In the genomic region with DNA sequence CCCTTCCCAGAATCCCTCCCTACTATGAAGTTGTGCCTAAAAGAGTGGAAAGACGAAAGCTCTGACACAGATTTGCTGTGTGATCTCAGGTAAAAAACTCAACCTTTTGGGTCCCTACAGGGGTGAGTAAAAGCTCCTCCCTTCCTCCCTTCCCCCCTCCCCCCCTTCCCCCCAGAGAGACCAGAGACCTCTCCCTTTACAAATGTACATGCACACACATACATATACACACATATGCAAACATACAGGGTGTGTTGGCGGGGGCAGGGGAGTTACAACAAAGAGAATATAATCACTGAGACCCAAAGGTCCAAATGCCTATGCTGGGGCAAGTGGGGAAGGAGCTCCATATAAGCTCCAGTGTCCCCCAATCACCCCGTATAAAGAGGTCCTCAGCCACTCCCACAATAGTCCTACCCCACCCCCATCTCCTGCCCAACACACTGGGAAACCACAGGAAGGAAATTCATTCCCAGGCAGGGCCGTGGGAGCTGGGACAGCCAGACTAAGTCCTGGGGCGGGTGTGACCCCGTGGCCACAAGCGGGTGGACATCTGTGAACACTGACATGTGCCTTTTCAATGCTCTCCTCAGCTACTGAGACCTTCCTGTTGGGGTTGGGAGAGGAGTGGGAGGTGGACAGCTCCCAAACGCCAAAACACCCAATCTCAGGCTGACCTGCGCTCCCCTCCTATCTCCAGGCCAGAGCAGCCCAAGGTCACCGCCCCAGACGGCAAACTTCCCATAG, we compare ENCODE assay signal across 8 cellular contexts.
A peak's percentile ranks its signal among the peaks of the same experiment; 100 is the strongest.
DNase-seq lines count a peak whose midpoint lies in the region; ATAC-seq lines count a peak whose summit lies in the region.

No MANE protein-coding gene starts in this region.

- no peaks in the 10 kb centered on the region for H3K9me3 ChIP-seq in ES-I3 (ENCODE audit: control insufficient read depth, insufficient read depth, low read length)
- H3K9me3 ChIP-seq in muscle layer of colon (ENCODE audit: low read length): no peaks in the 10 kb centered on the region

- ATAC-seq in effector memory CD8-positive, alpha-beta T cell (replicated peaks): no peak

- H3K4me1 Mint-ChIP-seq in effector memory CD8-positive, alpha-beta T cell (ENCODE audit: low read depth in 2 of 2): peaks cover 70 to 71% of the 10 kb centered on the region in 2 donors

- H3K4me1 ChIP-seq in ES-I3 (ENCODE audit: insufficient read depth, low read length) (peaks cover 41% of the 10 kb centered on the region), muscle layer of colon (ENCODE audit: insufficient read depth, low read length) (peaks cover 79% of the 10 kb centered on the region)

- H3K27me3 Mint-ChIP-seq in effector memory CD8-positive, alpha-beta T cell: no peaks in the 10 kb centered on the region

- DNase-seq in OCI-M1 (lab: John Stamatoyannopoulos, UW) (peak; percentile 55), KG1 (lab: John Stamatoyannopoulos, UW) (no peak), 8988T (no peak)
- no peak for DNase-seq in effector memory CD8-positive, alpha-beta T cell
- no peak for DNase-seq in activated CD4-positive, CD25-positive, alpha-beta regulatory T cell (lab: John Stamatoyannopoulos, UW)
- no peak for DNase-seq in stimulated activated CD4-positive, alpha-beta T cell treated with anti-CD3 and anti-CD28 coated beads, Interleukin-4, amount 100 ng/mL, for 1 hour

- H3K27ac Mint-ChIP-seq in effector memory CD8-positive, alpha-beta T cell: peak overlapping the region; percentile 99 to 100

- H3K36me3 ChIP-seq in ES-I3 (ENCODE audit: insufficient read depth, low read length) (no peaks in the 10 kb centered on the region; the same call in 1 of the 2 replicates), muscle layer of colon (ENCODE audit: insufficient read depth, low read length) (peaks cover 7% of the 10 kb centered on the region)

- no peaks in the 10 kb centered on the region for H3K9me3 Mint-ChIP-seq in effector memory CD8-positive, alpha-beta T cell

- H3K27me3 ChIP-seq in muscle layer of colon (ENCODE audit: control insufficient read depth in 1 of 2, insufficient read depth in 2 of 2, low read length in 2 of 2): no peaks in the 10 kb centered on the region

- peak overlapping the region; percentile 95; the same call in 1 of the 2 replicates for H3K9ac ChIP-seq in ES-I3 (ENCODE audit: low read depth, low read length)
- H3K9ac ChIP-seq in muscle layer of colon (ENCODE audit: low read length): peak overlapping the region; percentile 88

- H3K27ac ChIP-seq in muscle layer of colon (ENCODE audit: low read depth, low read length): peak overlapping the region; percentile 78

- peak overlapping the region; percentile 87 to 100 for H3K4me3 ChIP-seq in muscle layer of colon (ENCODE audit: low read depth in 1 of 2, low read length in 2 of 2)

- peaks cover 70% of the 10 kb centered on the region for H3K36me3 Mint-ChIP-seq in effector memory CD8-positive, alpha-beta T cell (ENCODE audit: insufficient read depth)

- H3K4me3 Mint-ChIP-seq in effector memory CD8-positive, alpha-beta T cell: peak overlapping the region; percentile 83 to 88
